In genomic region chr21:44893948-44894656, GRCh38 we compare ENCODE assay signal across 1 cellular context.
TF ChIP-seq lines count a peak whose summit lies in the region.

No MANE protein-coding gene starts in this region.

TF ChIP-seq in liver, 16 proteins besides CTCF, POLR2A, EP300 and RAD21:
- TF ChIP-seq REST (IDR thresholded peaks at IDR 0.05), result no peak
- no peak for TF ChIP-seq YY1 (IDR thresholded peaks at IDR 0.05)
- TF ChIP-seq HNF4G (IDR thresholded peaks at IDR 0.05), result no peak
- no peak for TF ChIP-seq TAF1 (conservative IDR thresholded peaks at IDR 0.05)
- no peak for TF ChIP-seq HNF4A (conservative IDR thresholded peaks at IDR 0.05)
- peak; percentile 59 to 82 for TF ChIP-seq RXRA (IDR thresholded peaks at IDR 0.05)
TF ChIP-seq in liver: peak in this region for 1.
